Comparison of ENCODE assay signal across 9 cellular contexts in the genomic region with DNA sequence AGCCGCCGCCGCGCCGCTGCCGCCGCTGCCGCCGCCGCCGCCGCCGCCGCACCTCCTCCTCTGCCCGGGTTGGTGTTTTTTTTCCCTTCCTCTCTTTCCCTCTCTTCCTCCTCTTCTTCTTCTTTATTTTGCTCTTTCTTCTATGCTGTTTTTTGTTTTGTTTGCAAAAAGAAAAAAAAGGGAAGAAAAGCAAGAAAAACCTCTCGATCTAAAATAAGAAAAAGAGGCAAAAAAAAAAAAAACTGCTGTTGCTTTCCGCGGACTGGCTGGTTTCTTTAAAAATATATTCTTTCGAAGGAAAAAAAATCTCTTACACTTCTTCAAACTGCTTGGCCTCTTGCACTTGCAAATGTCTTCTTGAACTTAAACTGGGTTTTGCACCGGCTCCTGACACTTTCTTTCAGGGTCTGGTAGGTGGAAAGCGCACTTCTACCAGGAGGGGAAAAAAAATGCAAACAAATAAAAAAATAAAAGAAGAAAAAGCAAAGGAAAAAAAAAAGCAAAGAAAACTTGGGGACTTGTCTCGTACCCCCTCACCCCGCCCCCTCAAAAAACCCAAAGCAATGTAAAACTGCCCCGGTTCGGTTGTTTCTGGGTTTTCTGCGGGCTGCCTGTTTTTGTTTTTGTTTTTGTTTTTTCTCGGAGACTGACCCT. TPM values are rescaled to one million over a fixed set of nuclear protein-coding genes. Genes with fewer than 3 reads are reported as not detected.
A peak's percentile ranks its signal among the peaks of the same experiment; 100 is the strongest.
DNase-seq lines count a peak whose midpoint lies in the region; ATAC-seq and TF ChIP-seq lines count a peak whose summit lies in the region.
"Had no signal": no experiment of that assay in that cellular context is flagged by ENCODE, and none has a peak within 500 bp of the region (broad histone marks: within the 10 kb centered on the region; RNA-seq: fewer than 3 reads in every experiment).

No MANE protein-coding gene starts in this region.

- H3K4me3 ChIP-seq in heart right ventricle (peak overlapping the region; percentile 21 to 55 (median 40)), mesenchymal stem cell (ENCODE audit: insufficient read depth in 1 of 2, low read depth in 1 of 2, low read length in 2 of 2) (peak overlapping the region in 1 of 2 experiments; percentile 70), upper lobe of right lung (peak overlapping the region; percentile 45)

- peaks cover 37 to 100% (median 88%) of the 10 kb centered on the region in 7 donors for H3K27me3 ChIP-seq in heart right ventricle
- H3K27me3 ChIP-seq in mesenchymal stem cell (ENCODE audit: control insufficient read depth in 1 of 2, insufficient read depth in 1 of 2, low read length in 2 of 2), result peaks cover 70% of the 10 kb centered on the region in 2 experiments
- peaks cover 75% of the 10 kb centered on the region for H3K27me3 ChIP-seq in upper lobe of right lung

- no peak overlapping the region for H3K14ac ChIP-seq in mesenchymal stem cell (ENCODE audit: low read length in 2 of 2)

- no peaks in the 10 kb centered on the region for H3K36me3 ChIP-seq in heart right ventricle
- H3K36me3 ChIP-seq in mesenchymal stem cell (ENCODE audit: control insufficient read depth in 1 of 2, insufficient read depth in 2 of 2, low read depth in 1 of 2, low read length in 2 of 2), result no peaks in the 10 kb centered on the region
- H3K36me3 ChIP-seq in upper lobe of right lung, result no peaks in the 10 kb centered on the region

- no peak overlapping the region for H4K8ac ChIP-seq in mesenchymal stem cell (ENCODE audit: low read length)

- H3K4me1 ChIP-seq in heart right ventricle (peaks cover 4 to 53% (median 38%) of the 10 kb centered on the region in 9 donors), mesenchymal stem cell (ENCODE audit: control insufficient read depth, insufficient read depth, low read depth, low read length) (peaks cover 39% of the 10 kb centered on the region), upper lobe of right lung (peaks cover 34% of the 10 kb centered on the region)

- no peak overlapping the region for H2AK5ac ChIP-seq in mesenchymal stem cell (ENCODE audit: low read length, severe bottlenecking)

- H2BK12ac ChIP-seq in mesenchymal stem cell (ENCODE audit: low read length in 2 of 2), result no peak overlapping the region

- peak overlapping the region in 1 of 10 donors; percentile 84 for H3K27ac ChIP-seq in heart right ventricle
- H3K27ac ChIP-seq in mesenchymal stem cell (ENCODE audit: low read length, poor library complexity, severe bottlenecking), result no peak overlapping the region
- H3K27ac ChIP-seq in upper lobe of right lung, result no peak overlapping the region

- H2BK120ac ChIP-seq in mesenchymal stem cell (ENCODE audit: low read depth, low read length), result peak overlapping the region; percentile 19

- H2AFZ ChIP-seq in mesenchymal stem cell (ENCODE audit: low read depth, low read length), result no peak overlapping the region

- H3K23ac ChIP-seq in mesenchymal stem cell (ENCODE audit: low read length in 2 of 2), result no peak overlapping the region

- H3K4me2 ChIP-seq in mesenchymal stem cell (ENCODE audit: low read length, poor library complexity, severe bottlenecking), result peak overlapping the region; percentile 98

- DNase-seq in heart right ventricle, result no peak
- DNase-seq in left ventricle myocardium superior, result no peak
- DNase-seq in astrocyte of the hippocampus (ENCODE audit: low read depth, low spot score), result peak; percentile 15
- DNase-seq in mesenchymal stem cell, result no peak
- DNase-seq in upper lobe of right lung, result no peak
- no peak for DNase-seq in COLO829 (ENCODE audit: low spot score)
- DNase-seq: NCI-H1048 had no signal

- no peak overlapping the region for H3K4ac ChIP-seq in mesenchymal stem cell (ENCODE audit: low read depth in 1 of 2, low read length in 2 of 2)

- H2BK15ac ChIP-seq in mesenchymal stem cell (ENCODE audit: low read depth, poor library complexity, severe bottlenecking), result peak overlapping the region; percentile 67

- intact Hi-C loops in heart right ventricle (cut with DNase I) (no loop called here), left ventricle myocardium superior (cut with micrococcal nuclease) (no loop called here), upper lobe of right lung (cut with DNase I) (no loop called here)

- ATAC-seq in heart right ventricle (no peak), left ventricle myocardium superior (no peak), upper lobe of right lung (no peak), GM19395 (IDR thresholded peaks at IDR 0.05; ENCODE audit: unreplicated experiment) (no peak), GM21529 (IDR thresholded peaks at IDR 0.05; ENCODE audit: unreplicated experiment) (no peak)

- H3K9ac ChIP-seq in mesenchymal stem cell (ENCODE audit: low read length), result peak overlapping the region; percentile 62

- H2BK5ac ChIP-seq in mesenchymal stem cell (ENCODE audit: low read depth, low read length, poor library complexity, severe bottlenecking), result no peak overlapping the region

- H4K91ac ChIP-seq in mesenchymal stem cell (ENCODE audit: low read length), result no peak overlapping the region

- no peak for TF ChIP-seq CTCF in heart right ventricle (IDR thresholded peaks at IDR 0.05)
- TF ChIP-seq CTCF in upper lobe of right lung (IDR thresholded peaks at IDR 0.05), result no peak

- H3K9me3 ChIP-seq in heart right ventricle (no peaks in the 10 kb centered on the region), mesenchymal stem cell (ENCODE audit: control insufficient read depth, low read length) (no peaks in the 10 kb centered on the region), upper lobe of right lung (no peaks in the 10 kb centered on the region)

- WGBS in heart right ventricle, 2 donors, result 1 to 2% methylated on average over 27 of the region's 27 CpGs
- 1% methylated on average over 6 of the region's 27 CpGs for WGBS in mesenchymal stem cell

- no peaks in the 10 kb centered on the region for H3K79me1 ChIP-seq in mesenchymal stem cell (replicated peaks; ENCODE audit: low read length, poor library complexity, severe bottlenecking)

- no peak overlapping the region for H3K18ac ChIP-seq in mesenchymal stem cell (ENCODE audit: low read depth in 1 of 2, low read length in 2 of 2)

RNA-seq across cellular contexts. Expression of gene BCL11B, which starts 0.6 kb away (rescaled TPM):
- total RNA-seq in heart right ventricle (1 to 10 TPM in 1 of 10 donors, under 1 TPM in 8, not detected in 1; 0.05 to 1.9 (median 0.13) TPM), left ventricle myocardium superior (0.20 TPM), upper lobe of right lung (2.4 TPM)
- under 1 TPM in 1 of 2 donors, not detected in 1; 0.03 TPM for polyA plus RNA-seq in heart right ventricle
- not detected for polyA plus RNA-seq in mesenchymal stem cell (2013, experiment 1 of 2)
- not detected for polyA plus RNA-seq in mesenchymal stem cell (2013, experiment 2 of 2)
